ENCODE assay signal across 9 cellular contexts in the genomic region with DNA sequence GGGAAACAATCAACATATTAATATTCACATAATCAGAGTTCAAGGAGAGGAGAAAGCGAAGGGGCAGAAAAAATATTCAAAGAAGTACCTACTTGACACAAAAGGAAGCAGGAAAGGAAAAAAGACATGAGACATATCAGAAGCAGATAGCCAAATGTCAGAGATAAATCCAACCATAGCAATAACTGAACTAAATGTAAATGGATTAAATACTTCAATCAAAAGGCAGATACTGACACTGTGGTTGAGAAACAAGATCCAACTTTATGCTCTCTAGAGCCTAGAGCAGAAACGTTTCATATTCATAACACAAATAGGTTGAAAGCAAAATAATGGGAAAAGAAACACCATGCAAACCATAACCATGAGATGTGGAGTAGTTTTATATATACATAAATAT. TPM values are rescaled to one million over a fixed set of nuclear protein-coding genes. Genes with fewer than 3 reads are reported as not detected.
"Had no signal": no experiment of that assay in that cellular context is flagged by ENCODE, and none has a peak within 500 bp of the region (broad histone marks: within the 10 kb centered on the region; RNA-seq: fewer than 3 reads in every experiment).

No MANE protein-coding gene starts in this region.

- DNase-seq: GDM1, GF-D8 had no signal

- ATAC-seq: GM12878 had no signal

- FAIRE-seq: G401.6, GM12878, GM12891, GM12892, GM18507, GM19239 had no signal

- H3K4me3 ChIP-seq: GM12878 had no signal

RNA-seq across cellular contexts. Expression of gene LCN1, which starts 11.8 kb away (rescaled TPM):
- total RNA-seq: G401, GM12878 had no signal
- polyA plus RNA-seq: GM12878 had no signal

RNA-seq across cellular contexts. Expression of gene OBP2A, which starts 36.5 kb away (rescaled TPM):
- total RNA-seq: G401, GM12878 had no signal
- polyA plus RNA-seq: GM12878 had no signal

RNA-seq across cellular contexts. Expression of gene PAEP, which starts 52.1 kb away (rescaled TPM):
- total RNA-seq: G401, GM12878 had no signal
- polyA plus RNA-seq: GM12878 had no signal
